In the genomic region with DNA sequence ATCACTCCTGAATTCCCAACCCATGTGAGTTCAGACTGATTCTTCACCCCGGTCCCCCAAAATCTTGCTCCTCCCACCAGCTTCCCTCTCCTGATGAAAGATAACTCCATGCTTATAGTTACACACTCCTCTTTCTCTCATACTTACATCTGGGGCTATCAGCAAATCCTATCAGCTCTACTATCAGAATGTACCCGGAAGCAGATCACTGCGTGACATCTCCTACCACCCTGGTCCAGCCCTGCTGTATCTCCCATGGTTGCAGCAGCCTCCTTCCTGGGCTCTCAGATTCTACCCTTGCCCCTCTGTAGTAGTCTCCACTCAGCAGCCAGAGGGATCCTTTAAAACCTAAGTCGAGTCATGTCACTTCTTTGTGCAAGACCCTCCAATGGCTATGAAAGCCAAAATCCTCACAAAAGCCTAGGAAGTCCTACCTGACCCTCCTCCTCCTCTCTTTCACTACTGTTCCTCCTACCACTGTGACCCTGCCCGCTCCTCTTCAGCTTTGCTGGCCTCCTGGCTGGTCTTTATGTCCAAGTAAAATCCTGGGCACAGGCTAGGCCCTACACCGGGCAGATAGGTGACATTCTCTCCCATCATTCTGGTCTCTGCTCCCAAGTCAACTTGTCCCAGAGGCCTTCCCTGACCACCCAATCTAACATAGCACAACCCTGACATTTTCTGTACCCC, we compare ENCODE assay signal across 13 cellular contexts. TPM values are rescaled to one million over a fixed set of nuclear protein-coding genes. Genes with fewer than 3 reads are reported as not detected.
DNase-seq lines count a peak whose midpoint lies in the region; ATAC-seq and TF ChIP-seq lines count a peak whose summit lies in the region.
"Had no signal": no experiment of that assay in that cellular context is flagged by ENCODE, and none has a peak within 500 bp of the region (broad histone marks: within the 10 kb centered on the region; RNA-seq: fewer than 3 reads in every experiment).

No MANE protein-coding gene starts in this region.

- peaks cover 2% of the 10 kb centered on the region for H3K36me3 Mint-ChIP-seq in T-helper 2 cell treated with Interferon-gamma antibody and Interleukin-4, amounts not matched to agents 5 μg/mL and 100 μg/mL, for 36 hours (ENCODE audit: low read depth)
- peaks cover 1% of the 10 kb centered on the region for H3K36me3 Mint-ChIP-seq in activated naive CD8-positive, alpha-beta T cell treated with anti-CD3 and anti-CD28 coated beads, Interleukin-2, amount 50 U/mL, for 24 hours (ENCODE audit: low read depth)

- no peaks in the 10 kb centered on the region for H3K79me1 ChIP-seq in mesenchymal stem cell (replicated peaks; ENCODE audit: low read length, poor library complexity, severe bottlenecking)

- H3K4me1 ChIP-seq in mesenchymal stem cell (ENCODE audit: control insufficient read depth, insufficient read depth, low read depth, low read length), result peaks cover 14% of the 10 kb centered on the region
- peaks cover 30 to 53% (median 41%) of the 10 kb centered on the region in 4 donors for H3K4me1 ChIP-seq in stomach
- H3K4me1 ChIP-seq in adrenal gland (replicated peaks in 1 of 2), result peaks cover 8 to 30% of the 10 kb centered on the region in 2 donors

- WGBS in mesenchymal stem cell, result 97% methylated on average over 6 of the region's 6 CpGs
- 74 to 88% (median 79%) methylated on average over 6 of the region's 6 CpGs for WGBS in stomach, 5 donors
- 93 to 99% (median 96%) methylated on average over 6 of the region's 6 CpGs for WGBS in adrenal gland, 4 donors

- H4K91ac ChIP-seq in mesenchymal stem cell (ENCODE audit: low read length), result peak overlapping the region; percentile 61

- TF ChIP-seq CTCF in stomach (IDR thresholded peaks at IDR 0.05) (no peak), adrenal gland (IDR thresholded peaks at IDR 0.05) (no peak)

- H3K18ac ChIP-seq in mesenchymal stem cell (ENCODE audit: low read depth in 1 of 2, low read length in 2 of 2), result peak overlapping the region in 1 of 2 experiments; percentile 59

- no peak overlapping the region for H3K4me3 ChIP-seq in mesenchymal stem cell (ENCODE audit: insufficient read depth in 1 of 2, low read depth in 1 of 2, low read length in 2 of 2)
- H3K4me3 ChIP-seq in stomach, result no peak overlapping the region
- H3K4me3 ChIP-seq in adrenal gland, result no peak overlapping the region
- H3K4me3 ChIP-seq: Peyer's patch had no signal

- intact Hi-C loops in stomach (cut with DNase I; ENCODE audit: low total_unique reads), result no loop called here
- intact Hi-C loops in adrenal gland (cut with DNase I), result no loop called here

- peaks cover 5% of the 10 kb centered on the region for H3K9me3 Mint-ChIP-seq in T-helper 2 cell treated with Interferon-gamma antibody and Interleukin-4, amounts not matched to agents 5 μg/mL and 100 μg/mL, for 36 hours
- H3K9me3 Mint-ChIP-seq in activated naive CD8-positive, alpha-beta T cell treated with anti-CD3 and anti-CD28 coated beads, Interleukin-2, amount 50 U/mL, for 24 hours, result peaks cover 4% of the 10 kb centered on the region

- H3K9ac ChIP-seq in mesenchymal stem cell (ENCODE audit: low read length), result no peak overlapping the region

- H2BK120ac ChIP-seq in mesenchymal stem cell (ENCODE audit: low read depth, low read length), result no peak overlapping the region

- H3K4me3 Mint-ChIP-seq in T-helper 2 cell treated with Interferon-gamma antibody and Interleukin-4, amounts not matched to agents 5 μg/mL and 100 μg/mL, for 36 hours, result no peak overlapping the region
- H3K4me3 Mint-ChIP-seq in activated naive CD8-positive, alpha-beta T cell treated with anti-CD3 and anti-CD28 coated beads, Interleukin-2, amount 50 U/mL, for 24 hours, result no peak overlapping the region

- no peak for TF ChIP-seq EP300 in stomach (IDR thresholded peaks at IDR 0.05)

- H3K4me1 Mint-ChIP-seq in T-helper 2 cell treated with Interferon-gamma antibody and Interleukin-4, amounts not matched to agents 5 μg/mL and 100 μg/mL, for 36 hours (ENCODE audit: low read depth), result peaks cover 46% of the 10 kb centered on the region
- peaks cover 48% of the 10 kb centered on the region for H3K4me1 Mint-ChIP-seq in activated naive CD8-positive, alpha-beta T cell treated with anti-CD3 and anti-CD28 coated beads, Interleukin-2, amount 50 U/mL, for 24 hours

- peak overlapping the region; percentile 21 for H3K27ac Mint-ChIP-seq in T-helper 2 cell treated with Interferon-gamma antibody and Interleukin-4, amounts not matched to agents 5 μg/mL and 100 μg/mL, for 36 hours
- peak overlapping the region; percentile 47 for H3K27ac Mint-ChIP-seq in activated naive CD8-positive, alpha-beta T cell treated with anti-CD3 and anti-CD28 coated beads, Interleukin-2, amount 50 U/mL, for 24 hours

- peaks cover 4% of the 10 kb centered on the region for H3K27me3 Mint-ChIP-seq in T-helper 2 cell treated with Interferon-gamma antibody and Interleukin-4, amounts not matched to agents 5 μg/mL and 100 μg/mL, for 36 hours (ENCODE audit: low read depth)
- H3K27me3 Mint-ChIP-seq in activated naive CD8-positive, alpha-beta T cell treated with anti-CD3 and anti-CD28 coated beads, Interleukin-2, amount 50 U/mL, for 24 hours, result no peaks in the 10 kb centered on the region

- H3K14ac ChIP-seq in mesenchymal stem cell (ENCODE audit: low read length in 2 of 2), result no peak overlapping the region

- DNase-seq in T-helper 2 cell treated with Interferon-gamma antibody and Interleukin-4, amounts not matched to agents 5 μg/mL and 100 μg/mL, for 36 hours (ENCODE audit: low spot score), result no peak
- DNase-seq in T-helper 2 cell (no peak), mesenchymal stem cell (no peak), stomach (no peak), NCI-H774 (lab: John Stamatoyannopoulos, UW) (no peak), adrenal gland (no peak), mucosa of gallbladder (ENCODE audit: low spot score) (no peak)
- DNase-seq in activated naive CD8-positive, alpha-beta T cell treated with anti-CD3 and anti-CD28 coated beads, Interleukin-2, amount 50 U/mL, for 24 hours, result no peak
- DNase-seq: NCI-H1105 treated with DMSO at 0.1 percent for 48 hours had no signal

- no peak overlapping the region for H3K23ac ChIP-seq in mesenchymal stem cell (ENCODE audit: low read length in 2 of 2)

- peak overlapping the region; percentile 68 for H2AK5ac ChIP-seq in mesenchymal stem cell (ENCODE audit: low read length, severe bottlenecking)

- H3K9me3 ChIP-seq in mesenchymal stem cell (ENCODE audit: control insufficient read depth, low read length) (no peaks in the 10 kb centered on the region), stomach (no peaks in the 10 kb centered on the region), adrenal gland (replicated peaks in 1 of 3) (no peaks in the 10 kb centered on the region)
- H3K9me3 ChIP-seq: A549, Peyer's patch had no signal

- H3K36me3 ChIP-seq in mesenchymal stem cell (ENCODE audit: control insufficient read depth in 1 of 2, insufficient read depth in 2 of 2, low read depth in 1 of 2, low read length in 2 of 2) (no peaks in the 10 kb centered on the region), stomach (no peaks in the 10 kb centered on the region), adrenal gland (replicated peaks in 1 of 2) (no peaks in the 10 kb centered on the region)
- H3K36me3 ChIP-seq: Peyer's patch had no signal

- no peak for ATAC-seq in activated naive CD8-positive, alpha-beta T cell treated with anti-CD3 and anti-CD28 coated beads, Interleukin-2, amount 50 U/mL, for 24 hours
- ATAC-seq: A549 had no signal

- no peak overlapping the region for H2BK5ac ChIP-seq in mesenchymal stem cell (ENCODE audit: low read depth, low read length, poor library complexity, severe bottlenecking)

- peak overlapping the region; percentile 50 to 84 for H3K4ac ChIP-seq in mesenchymal stem cell (ENCODE audit: low read depth in 1 of 2, low read length in 2 of 2)

- peak overlapping the region; percentile 1 to 85 for H2BK12ac ChIP-seq in mesenchymal stem cell (ENCODE audit: low read length in 2 of 2)

- H2BK15ac ChIP-seq in mesenchymal stem cell (ENCODE audit: low read depth, poor library complexity, severe bottlenecking), result no peak overlapping the region

- H2AFZ ChIP-seq in mesenchymal stem cell (ENCODE audit: low read depth, low read length), result no peak overlapping the region

- H3K4me2 ChIP-seq in mesenchymal stem cell (ENCODE audit: low read length, poor library complexity, severe bottlenecking), result no peak overlapping the region

- H4K8ac ChIP-seq in mesenchymal stem cell (ENCODE audit: low read length), result peak overlapping the region; percentile 12

- no peaks in the 10 kb centered on the region for H3K27me3 ChIP-seq in mesenchymal stem cell (ENCODE audit: control insufficient read depth in 1 of 2, insufficient read depth in 1 of 2, low read length in 2 of 2)
- no peaks in the 10 kb centered on the region for H3K27me3 ChIP-seq in stomach
- H3K27me3 ChIP-seq in adrenal gland, result no peaks in the 10 kb centered on the region
- H3K27me3 ChIP-seq: Peyer's patch had no signal

- no peak for TF ChIP-seq POLR2A in stomach (IDR thresholded peaks at IDR 0.05)
- no peak for TF ChIP-seq POLR2A in adrenal gland (IDR thresholded peaks at IDR 0.05)

- H3K27ac ChIP-seq in mesenchymal stem cell (ENCODE audit: low read length, poor library complexity, severe bottlenecking) (no peak overlapping the region), stomach (peak overlapping the region in 4 of 5 donors; percentile 89 to 94 (median 93)), adrenal gland (peak overlapping the region in 2 of 5 donors; percentile 82 to 93)

RNA-seq across cellular contexts. Expression of a gene that starts 16.2 kb away (rescaled TPM):
- polyA plus RNA-seq in mesenchymal stem cell (2013, experiment 1 of 2), result 0.08 TPM
- 0.03 TPM for polyA plus RNA-seq in mesenchymal stem cell (2013, experiment 2 of 2)
- total RNA-seq in stomach (under 1 TPM in 2 of 5 donors, not detected in 3; under 0.01 to 0.18 TPM), adrenal gland (under 1 TPM in 3 of 8 donors, not detected in 5; 0.10 to 0.28 (median 0.13) TPM), mucosa of gallbladder (0.09 TPM)
- polyA plus RNA-seq in stomach (1 to 10 TPM in 1 of 3 donors, under 1 TPM in 2; 0.08 to 1.1 (median 0.56) TPM), adrenal gland (under 1 TPM in 2 of 3 donors, not detected in 1; 0.40 to 0.48 TPM)
- total RNA-seq: cerebellum had no signal
- polyA plus RNA-seq: A549, neural cell had no signal

RNA-seq across cellular contexts. Expression of a gene that starts 22.8 kb away (rescaled TPM):
- polyA plus RNA-seq in mesenchymal stem cell (2013, experiment 1 of 2), result 16.6 TPM
- polyA plus RNA-seq in mesenchymal stem cell (2013, experiment 2 of 2), result 15.6 TPM
- total RNA-seq in stomach (10 to 100 TPM; 20.4 to 62.3 (median 35.3) TPM), adrenal gland (10 to 100 TPM; 21.9 to 62.2 (median 30.1) TPM), mucosa of gallbladder (21.7 TPM)
- polyA plus RNA-seq in stomach (10 to 100 TPM; 16.8 to 18.0 (median 17.8) TPM), adrenal gland (10 to 100 TPM in 2 of 3 donors, 1 to 10 TPM in 1; 9.9 to 32.7 (median 16.2) TPM)
